In genomic region chr22:46053563-46054090, GRCh38 we compare ENCODE assay signal across 8 cellular contexts.
DNase-seq lines count a peak whose midpoint lies in the region; ATAC-seq lines count a peak whose summit lies in the region.

No MANE protein-coding gene starts in this region.

- peaks cover 46% of the 10 kb centered on the region for H3K79me1 ChIP-seq in mesenchymal stem cell (replicated peaks; ENCODE audit: low read length, poor library complexity, severe bottlenecking)

- H3K27me3 ChIP-seq in Karpas-422 (ENCODE audit: low read length) (no peaks in the 10 kb centered on the region), duodenal mucosa (ENCODE audit: control insufficient read depth in 1 of 2, insufficient read depth in 2 of 2, low read length in 2 of 2) (no peaks in the 10 kb centered on the region), mesenchymal stem cell (ENCODE audit: control insufficient read depth in 1 of 2, insufficient read depth in 1 of 2, low read length in 2 of 2) (no peaks in the 10 kb centered on the region)

- no peaks in the 10 kb centered on the region for H3K9me2 ChIP-seq in Karpas-422 (replicated peaks; ENCODE audit: insufficient read depth, low read length)

- no peak overlapping the region for H2AK5ac ChIP-seq in mesenchymal stem cell (ENCODE audit: low read length, severe bottlenecking)

- H3K4me2 ChIP-seq in Karpas-422 (ENCODE audit: low read depth, low read length, poor library complexity, severe bottlenecking) (peak overlapping the region; percentile 99), mesenchymal stem cell (ENCODE audit: low read length, poor library complexity, severe bottlenecking) (no peak overlapping the region)

- H3K4me1 Mint-ChIP-seq in activated CD4-positive, alpha-beta T cell treated with anti-CD3 and anti-CD28 coated beads, Interleukin-2, amount 10 ng/mL, durations not matched to agents 7 days and 5 days, result peaks cover 52% of the 10 kb centered on the region

- H2AFZ ChIP-seq in Karpas-422 (ENCODE audit: low read length) (no peak overlapping the region), mesenchymal stem cell (ENCODE audit: low read depth, low read length) (no peak overlapping the region)

- H3K4me3 Mint-ChIP-seq in activated CD4-positive, alpha-beta T cell treated with anti-CD3 and anti-CD28 coated beads, Interleukin-2, amount 10 ng/mL, durations not matched to agents 7 days and 5 days, result peak overlapping the region; percentile 78

- no peak overlapping the region for H2BK120ac ChIP-seq in mesenchymal stem cell (ENCODE audit: low read depth, low read length)

- CTCF ChIA-PET in activated CD4-positive, alpha-beta T cell treated with anti-CD3 and anti-CD28 coated beads, Interleukin-2, amount 10 ng/mL, durations not matched to agents 7 days and 5 days (lab: Charles Lee), result interaction anchor here (1.2 kb wide), 1 partner anchor 11 kb away, joined by 3 read pairs; no protein-coding TSS in a partner anchor

- H3K27ac Mint-ChIP-seq in activated CD4-positive, alpha-beta T cell treated with anti-CD3 and anti-CD28 coated beads, Interleukin-2, amount 10 ng/mL, durations not matched to agents 7 days and 5 days, result peak overlapping the region; percentile 97

- no peak for ATAC-seq in GM19328 (IDR thresholded peaks at IDR 0.05; ENCODE audit: unreplicated experiment)

- H3K14ac ChIP-seq in mesenchymal stem cell (ENCODE audit: low read length in 2 of 2), result no peak overlapping the region

- H4K8ac ChIP-seq in mesenchymal stem cell (ENCODE audit: low read length), result peak overlapping the region; percentile 46

- H3K79me2 ChIP-seq in Karpas-422 (ENCODE audit: low read length), result peaks cover 16% of the 10 kb centered on the region

- H4K91ac ChIP-seq in mesenchymal stem cell (ENCODE audit: low read length), result no peak overlapping the region

- H3K36me3 Mint-ChIP-seq in activated CD4-positive, alpha-beta T cell treated with anti-CD3 and anti-CD28 coated beads, Interleukin-2, amount 10 ng/mL, durations not matched to agents 7 days and 5 days (ENCODE audit: low read depth), result peaks cover 4% of the 10 kb centered on the region

- no peaks in the 10 kb centered on the region for H3K9me3 Mint-ChIP-seq in activated CD4-positive, alpha-beta T cell treated with anti-CD3 and anti-CD28 coated beads, Interleukin-2, amount 10 ng/mL, durations not matched to agents 7 days and 5 days

- H3K4me1 ChIP-seq in Karpas-422 (ENCODE audit: low read length) (peaks cover 60% of the 10 kb centered on the region), duodenal mucosa (ENCODE audit: control insufficient read depth in 1 of 2, insufficient read depth in 2 of 2, low read length in 2 of 2) (peaks cover 39 to 61% of the 10 kb centered on the region in 2 donors), mesenchymal stem cell (ENCODE audit: control insufficient read depth, insufficient read depth, low read depth, low read length) (peaks cover 35% of the 10 kb centered on the region)

- WGBS in mesenchymal stem cell, result 91% methylated on average over 29 of the region's 37 CpGs

- H3K27me3 Mint-ChIP-seq in activated CD4-positive, alpha-beta T cell treated with anti-CD3 and anti-CD28 coated beads, Interleukin-2, amount 10 ng/mL, durations not matched to agents 7 days and 5 days, result no peaks in the 10 kb centered on the region

- no peak overlapping the region for H2BK5ac ChIP-seq in mesenchymal stem cell (ENCODE audit: low read depth, low read length, poor library complexity, severe bottlenecking)

- no peaks in the 10 kb centered on the region for H3K36me3 ChIP-seq in Karpas-422 (ENCODE audit: insufficient read depth, low read length)
- peaks cover 0 to 7% of the 10 kb centered on the region in 2 donors for H3K36me3 ChIP-seq in duodenal mucosa (ENCODE audit: control insufficient read depth in 1 of 2, insufficient read depth in 2 of 2, low read length in 2 of 2)
- peaks cover 12 to 32% of the 10 kb centered on the region in 2 experiments for H3K36me3 ChIP-seq in mesenchymal stem cell (ENCODE audit: control insufficient read depth in 1 of 2, insufficient read depth in 2 of 2, low read depth in 1 of 2, low read length in 2 of 2)

- no peak overlapping the region for H3K18ac ChIP-seq in mesenchymal stem cell (ENCODE audit: low read depth in 1 of 2, low read length in 2 of 2)

- H3K9ac ChIP-seq in Karpas-422 (ENCODE audit: low read length), result peak overlapping the region; percentile 92
- peak overlapping the region; percentile 75 to 85 for H3K9ac ChIP-seq in duodenal mucosa (ENCODE audit: low read depth in 1 of 2, low read length in 2 of 2)
- H3K9ac ChIP-seq in mesenchymal stem cell (ENCODE audit: low read length), result peak overlapping the region; percentile 95

- POLR2A ChIA-PET in activated CD4-positive, alpha-beta T cell treated with anti-CD3 and anti-CD28 coated beads, Interleukin-2, amount 10 ng/mL, durations not matched to agents 7 days and 5 days (lab: Charles Lee), result interaction anchor here (0.6 kb wide), 1 partner anchor 243 kb away, joined by 3 read pairs; the partner anchor contains the start of gene GTSE1

- no peak overlapping the region for H3K23ac ChIP-seq in mesenchymal stem cell (ENCODE audit: low read length in 2 of 2)

- H3K9me3 ChIP-seq in Karpas-422 (ENCODE audit: low read length) (no peaks in the 10 kb centered on the region), duodenal mucosa (ENCODE audit: control insufficient read depth in 1 of 2, low read length in 2 of 2) (no peaks in the 10 kb centered on the region), mesenchymal stem cell (ENCODE audit: control insufficient read depth, low read length) (no peaks in the 10 kb centered on the region)

- H4K20me1 ChIP-seq in Karpas-422 (ENCODE audit: insufficient read depth, low read depth, low read length), result no peaks in the 10 kb centered on the region

- H3K4me3 ChIP-seq in Karpas-422 (ENCODE audit: low read length), result peak overlapping the region; percentile 79
- peak overlapping the region; percentile 73 to 77 for H3K4me3 ChIP-seq in duodenal mucosa (ENCODE audit: low read depth in 1 of 2, low read length in 2 of 2)
- peak overlapping the region in 1 of 2 experiments; percentile 92 for H3K4me3 ChIP-seq in mesenchymal stem cell (ENCODE audit: insufficient read depth in 1 of 2, low read depth in 1 of 2, low read length in 2 of 2)

- peak overlapping the region; percentile 17 for H2BK15ac ChIP-seq in mesenchymal stem cell (ENCODE audit: low read depth, poor library complexity, severe bottlenecking)

- H3K27ac ChIP-seq in Karpas-422 (ENCODE audit: low read length) (peak overlapping the region; percentile 91), duodenal mucosa (ENCODE audit: low read depth, low read length) (peak overlapping the region; percentile 91), mesenchymal stem cell (ENCODE audit: low read length, poor library complexity, severe bottlenecking) (no peak overlapping the region), temporal lobe (ENCODE audit: low read depth, low read length) (peak overlapping the region; percentile 99)

- DNase-seq in COLO668 (lab: John Stamatoyannopoulos, UW; ENCODE audit: unreplicated experiment) (peak; percentile 87), Karpas-422 (peak; percentile 85), mesenchymal stem cell (no peak), OCI-M2 (lab: John Stamatoyannopoulos, UW; ENCODE audit: unreplicated experiment) (no peak)
- DNase-seq in activated CD4-positive, alpha-beta T cell treated with anti-CD3 and anti-CD28 coated beads, Interleukin-2, amount 10 ng/mL, durations not matched to agents 7 days and 5 days, result peak; percentile 48

- H2BK12ac ChIP-seq in mesenchymal stem cell (ENCODE audit: low read length in 2 of 2), result no peak overlapping the region

- H3K4ac ChIP-seq in mesenchymal stem cell (ENCODE audit: low read depth in 1 of 2, low read length in 2 of 2), result no peak overlapping the region

Comparison
In these comparisons a context has a peak if more than half of its experiments do, and no peak if none do; other contexts are left out.
1. DNase-seq: peak in COLO668 (single experiment), Karpas-422 (single experiment) and activated CD4-positive, alpha-beta T cell treated with anti-CD3 and anti-CD28 coated beads, Interleukin-2, amount 10 ng/mL, durations not matched to agents 7 days and 5 days (single experiment); none in mesenchymal stem cell (single experiment) and OCI-M2 (single experiment).
2. Peak in every context shown above with its lines, with median percentiles within 50 percentile points of each other: H3K9ac ChIP-seq.